Comparison of ENCODE assay signal across 10 cellular contexts in the genomic region with DNA sequence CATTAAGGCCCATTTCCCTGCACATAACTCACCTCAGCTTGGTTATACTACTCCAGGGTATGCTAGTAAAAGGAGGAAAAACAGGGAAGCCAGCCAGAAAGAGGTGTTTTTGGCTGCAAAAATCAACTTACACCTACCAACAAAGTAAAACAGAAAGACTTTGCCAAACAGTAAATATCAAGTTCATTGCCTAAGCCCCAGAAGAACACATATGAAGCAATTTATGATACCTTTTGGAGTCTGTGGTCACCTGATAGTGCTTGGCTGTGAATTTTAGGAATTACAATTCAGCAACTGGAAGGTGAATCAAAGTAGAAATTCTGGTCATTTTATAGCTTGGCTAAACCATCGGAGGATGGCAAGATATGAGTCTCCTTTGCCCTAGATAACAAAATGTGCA.
"Had no signal": no experiment of that assay in that cellular context is flagged by ENCODE, and none has a peak within 500 bp of the region (broad histone marks: within the 10 kb centered on the region; RNA-seq: fewer than 3 reads in every experiment).

No MANE protein-coding gene starts in this region.

- H3K4me3 ChIP-seq: GM23248, GM23338 had no signal

- H3K9ac ChIP-seq: GM23248 had no signal

- H3K27ac ChIP-seq: GM23248 had no signal

- FAIRE-seq: H1, H54 had no signal

- H2AFZ ChIP-seq: GM23248, GM23338 had no signal

- H3K4me2 ChIP-seq: GM23338 had no signal

- DNase-seq: GM23248, GOT3, H7, H9, HCEC 1CT, HFFc6 had no signal

- ATAC-seq: GM23338, HCT116 had no signal
